Comparison of ENCODE assay signal across 1 cellular context in the genomic region with DNA sequence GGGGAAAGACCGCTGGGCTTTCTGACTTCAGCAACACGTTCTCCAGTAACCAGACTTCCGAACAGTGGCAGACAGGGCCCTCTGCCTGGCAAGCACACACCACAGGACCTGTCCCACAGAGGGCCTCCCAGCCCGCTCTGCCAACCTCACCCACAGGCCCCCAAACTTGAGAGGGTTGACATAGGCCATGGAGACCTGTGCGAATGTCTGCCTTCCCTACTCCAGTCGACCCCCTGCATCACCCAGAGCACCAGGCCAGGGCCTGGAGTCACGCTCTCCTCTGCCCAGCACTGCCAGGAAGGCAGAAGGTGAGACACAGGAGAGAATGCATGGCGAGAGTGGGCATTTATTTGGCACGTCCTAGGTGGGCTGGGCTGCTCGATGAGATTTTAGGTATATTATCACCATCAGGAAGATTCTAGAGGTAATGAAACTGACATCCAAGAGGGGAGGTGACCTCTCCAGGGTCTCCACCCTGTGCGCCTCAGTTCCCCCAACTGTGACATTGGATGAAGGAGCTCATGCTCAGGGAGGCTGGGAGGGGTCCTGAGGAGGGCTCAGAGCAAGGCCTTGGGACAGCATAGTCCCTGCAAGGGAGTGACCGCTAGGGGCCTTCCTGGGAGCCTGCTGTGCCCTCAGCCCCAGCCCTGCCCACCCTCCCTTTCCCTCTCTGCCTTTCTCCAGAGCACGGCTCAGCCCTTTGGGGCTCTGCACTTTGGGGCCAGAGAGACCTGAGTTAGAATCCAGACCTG.
TF ChIP-seq lines count a peak whose summit lies in the region.

No MANE protein-coding gene starts in this region.

TF ChIP-seq in endothelial cell of umbilical vein, 7 proteins besides CTCF, POLR2A, EP300 and RAD21 (continued from another document):
- TF ChIP-seq JUN (IDR thresholded peaks at IDR 0.05; ENCODE audit: borderline replicate concordance, insufficient read depth, insufficient read length, low read depth), result no peak
- TF ChIP-seq GATA2 (IDR thresholded peaks at IDR 0.05; ENCODE audit: insufficient read depth, insufficient read length, low read depth, low read length), result no peak
- TF ChIP-seq MYC (IDR thresholded peaks at IDR 0.05; ENCODE audit: low read depth, low read length), result no peak
TF ChIP-seq in endothelial cell of umbilical vein: peak in this region for 0.
